In the genomic region with DNA sequence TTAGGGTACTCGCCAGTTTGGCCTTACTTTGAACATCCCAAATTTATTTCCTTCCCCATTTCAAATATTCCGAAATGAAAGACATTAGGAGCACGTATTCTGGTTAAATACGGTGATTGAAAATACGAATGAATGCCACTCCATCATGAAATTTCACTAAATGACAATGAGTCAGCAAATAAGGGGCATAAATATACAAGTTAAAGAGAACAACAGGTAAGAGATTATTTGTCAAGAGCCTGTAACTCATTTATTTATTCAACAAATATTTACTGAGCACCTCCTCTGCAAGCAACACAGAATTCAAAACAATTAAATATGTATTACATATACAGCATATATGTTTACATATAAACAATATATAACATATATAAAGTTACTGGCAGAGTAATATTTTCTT, we compare ENCODE assay signal across 17 cellular contexts. TPM values are rescaled to one million over a fixed set of nuclear protein-coding genes. Genes with fewer than 3 reads are reported as not detected.
DNase-seq lines count a peak whose midpoint lies in the region; ATAC-seq, FAIRE-seq and TF ChIP-seq lines count a peak whose summit lies in the region.
"Had no signal": no experiment of that assay in that cellular context is flagged by ENCODE, and none has a peak within 500 bp of the region (broad histone marks: within the 10 kb centered on the region; RNA-seq: fewer than 3 reads in every experiment).

No MANE protein-coding gene starts in this region.

- no peak overlapping the region for H2BK20ac ChIP-seq in H9 (ENCODE audit: low read depth, low read length, poor library complexity, severe bottlenecking)

- H2BK5ac ChIP-seq in H9 (ENCODE audit: insufficient read length, low read length) = no peak overlapping the region

- no peak overlapping the region for H3T11ph ChIP-seq in H9 (ENCODE audit: low read length)

- 0 out of 7 replicates have a peak overlapping the region, but pooled peaks of 2 of the 3 experiments have one; percentile 29 to 83 for H3K27ac Mint-ChIP-seq in H9
- H3K27ac Mint-ChIP-seq: CD14-positive monocyte; CD8-positive, alpha-beta T cell; HFFc6 had no signal

- FAIRE-seq in colon (lab: Jason Lieb, UNC) = peak; percentile 53
- FAIRE-seq: D721Med had no signal

- no peak overlapping the region for H3K18ac ChIP-seq in H9 (ENCODE audit: insufficient read length, low read depth, low read length)

- no peak overlapping the region for H3K56ac ChIP-seq in H9 (ENCODE audit: insufficient read length, low read depth, low read length)

- H4K20me1 ChIP-seq in H9 (ENCODE audit: control insufficient read depth, insufficient read depth, insufficient read length) = no peaks in the 10 kb centered on the region
- no peaks in the 10 kb centered on the region for H4K20me1 ChIP-seq in GM23248 (ENCODE audit: insufficient read depth)

- no peak overlapping the region for H3K9ac ChIP-seq in H9 (ENCODE audit: extremely low read depth, insufficient read length, low read length)
- no peak overlapping the region for H3K9ac ChIP-seq in GM23248

- H3K4me3 ChIP-seq in GM23248 = no peak overlapping the region
- no peak overlapping the region for H3K4me3 ChIP-seq in tibial artery
- H3K4me3 ChIP-seq: HAP-1 had no signal

- no peak overlapping the region for H4K5ac ChIP-seq in H9 (ENCODE audit: insufficient read length, low read depth, low read length)

- H3K4me1 Mint-ChIP-seq in H9 = peaks cover 16 to 25% of the 10 kb centered on the region in 2 experiments

- in situ Hi-C loops in GM23248 (cut with MboI) = no loop called here

- H4K8ac ChIP-seq in H9 (replicated peaks; ENCODE audit: insufficient read length, low read depth, low read length) = no peak overlapping the region

- H3K4me1 ChIP-seq in H9 (ENCODE audit: insufficient read depth, low read length) = no peaks in the 10 kb centered on the region
- peaks cover 1% of the 10 kb centered on the region; the same call in 1 of the 2 replicates for H3K4me1 ChIP-seq in GM23248 (ENCODE audit: insufficient read depth)
- H3K4me1 ChIP-seq in tibial artery = no peaks in the 10 kb centered on the region
- H3K4me1 ChIP-seq: BE2C, HAP-1 had no signal

- no peak overlapping the region for H2AK5ac ChIP-seq in H9 (ENCODE audit: insufficient read length, low read length)

- H3K79me2 ChIP-seq in H9 (ENCODE audit: insufficient read depth, low read length) (no peaks in the 10 kb centered on the region), GM23248 (ENCODE audit: insufficient read depth) (no peaks in the 10 kb centered on the region)

- no peaks in the 10 kb centered on the region for H3K9me2 ChIP-seq in GM23248 (ENCODE audit: insufficient read depth)

- no peak overlapping the region for H3K14ac ChIP-seq in H9 (ENCODE audit: insufficient read depth, low read length)

- no CpG with 5 or more reads among the region's 5 CpGs for WGBS in H9 (ENCODE audit: extremely low coverage, insufficient read length, low lambda C conversion rate)
- 74 to 75% methylated on average over 5 of the region's 5 CpGs for WGBS in GM23248 (ENCODE audit: low coverage in 1 of 2, low lambda C conversion rate in 2 of 2, missing lambda C conversion rate in 2 of 2), 2 experiments

- no peak for TF ChIP-seq CTCF in C4-2B (conservative IDR thresholded peaks at IDR 0.05)
- no peak for TF ChIP-seq CTCF in H9 (conservative IDR thresholded peaks at IDR 0.05)
- TF ChIP-seq CTCF in tibial artery (IDR thresholded peaks at IDR 0.05) = no peak

- H3K27ac ChIP-seq in C4-2B (peak overlapping the region; percentile 39; the same call in 1 of the 2 replicates), H9 (ENCODE audit: insufficient read length, low read depth, low read length) (no peak overlapping the region), KOPT-K1 (ENCODE audit: low read depth, low read length, poor library complexity, severe bottlenecking) (peak overlapping the region; percentile 70), GM23248 (no peak overlapping the region), tibial artery (no peak overlapping the region)

- H4K91ac ChIP-seq in H9 (ENCODE audit: insufficient read length, low read depth, low read length) = no peak overlapping the region

- H2BK12ac ChIP-seq in H9 (ENCODE audit: insufficient read length, low read depth, low read length) = no peak overlapping the region

- H3K27me3 ChIP-seq in H9 (ENCODE audit: insufficient read depth, low read length) = no peaks in the 10 kb centered on the region
- H3K27me3 ChIP-seq in GM23248 (replicated peaks; ENCODE audit: insufficient read depth) = no peaks in the 10 kb centered on the region
- no peaks in the 10 kb centered on the region for H3K27me3 ChIP-seq in tibial artery
- H3K27me3 ChIP-seq: BE2C had no signal

- H3K36me3 ChIP-seq in KOPT-K1 (ENCODE audit: insufficient read depth, low read length) (peaks cover 41% of the 10 kb centered on the region), GM23248 (ENCODE audit: low read depth) (no peaks in the 10 kb centered on the region), tibial artery (no peaks in the 10 kb centered on the region)
- H3K36me3 ChIP-seq: BE2C, HAP-1 had no signal

- H3K27me3 Mint-ChIP-seq in H9 (ENCODE audit: low read depth) = no peaks in the 10 kb centered on the region

- H3K79me1 ChIP-seq in H9 (ENCODE audit: insufficient read depth, low read depth, low read length, poor library complexity, severe bottlenecking) = no peaks in the 10 kb centered on the region

- H2BK15ac ChIP-seq in H9 (ENCODE audit: low read depth, low read length) = no peak overlapping the region

- H2AFZ ChIP-seq in H9 (ENCODE audit: low read length) (no peak overlapping the region), GM23248 (no peak overlapping the region)

- no peak overlapping the region for H3K23ac ChIP-seq in H9 (ENCODE audit: insufficient read length, low read depth, low read length)

- H3K4ac ChIP-seq in H9 (ENCODE audit: low read depth, low read length) = no peak overlapping the region

- H3K4me2 ChIP-seq in H9 (ENCODE audit: insufficient read depth, insufficient read length, low read length) = no peak overlapping the region
- H3K4me2 ChIP-seq in GM23248 (ENCODE audit: unreplicated experiment) = no peak overlapping the region

- H3K9me3 ChIP-seq in H9 (ENCODE audit: control insufficient read depth, low read depth, low read length) (no peaks in the 10 kb centered on the region), KOPT-K1 (ENCODE audit: insufficient read depth, low read length, poor library complexity, severe bottlenecking) (no peaks in the 10 kb centered on the region), GM23248 (ENCODE audit: low read depth) (no peaks in the 10 kb centered on the region), tibial artery (no peaks in the 10 kb centered on the region)
- H3K9me3 ChIP-seq: BE2C, HAP-1 had no signal

- DNase-seq in H9 (no peak), GM23248 (no peak), tibial artery (no peak)
- DNase-seq: BE2C; CD8-positive, alpha-beta T cell; COR-L47; DMS153; GF-D8; HFFc6; KG1 had no signal

- no peaks in the 10 kb centered on the region; a peak in 1 of 7 replicates for H3K36me3 Mint-ChIP-seq in H9 (ENCODE audit: insufficient read depth in 1 of 3, low read depth in 3 of 3)

- no peak for ATAC-seq in esophagus mucosa

- no peaks in the 10 kb centered on the region for H3K9me3 Mint-ChIP-seq in H9
- H3K9me3 Mint-ChIP-seq: CD14-positive monocyte; CD8-positive, alpha-beta T cell; HFFc6 had no signal

- H2BK120ac ChIP-seq in H9 (ENCODE audit: low read depth, low read length, poor library complexity, severe bottlenecking) = no peak overlapping the region

- H3F3A ChIP-seq in GM23248 (ENCODE audit: insufficient read depth) = peaks cover 5% of the 10 kb centered on the region

- intact Hi-C loops in tibial artery (cut with DNase I; ENCODE audit: low total_unique reads) = no loop called here

- peaks cover 3% of the 10 kb centered on the region for H3K23me2 ChIP-seq in H9 (ENCODE audit: insufficient read length, low read depth, low read length, poor library complexity, severe bottlenecking)

- H3K4me3 Mint-ChIP-seq in H9 = no peak overlapping the region
- H3K4me3 Mint-ChIP-seq: CD14-positive monocyte; CD8-positive, alpha-beta T cell; HFFc6 had no signal

RNA-seq across cellular contexts. Expression of gene MYB, which starts 44.8 kb away (rescaled TPM):
- total RNA-seq in H9 (2021) = 5.8 and 6.7 TPM in 2 replicates
- total RNA-seq in GM23248 (2014; rRNA removed; shearing (Covaris generic)) = 1.2 TPM in 1 of 2 replicates, not detected in the other
- 0.10 and 0.28 TPM in 2 replicates for polyA plus RNA-seq in GM23248 (2016; fragmentation: Nextera tagmentation; extraction: Ambion mirVana)
- total RNA-seq in esophagus mucosa = 1.3 TPM

Comparison
In these comparisons a context has a peak if more than half of its experiments do, and no peak if none do; other contexts are left out.
1. H3K27ac ChIP-seq: peak in C4-2B (single experiment) and KOPT-K1 (single experiment); none in H9 (single experiment), GM23248 (single experiment) and tibial artery (0 of 2).